1 cellular context compared by ENCODE assay signal in genomic region chr3:149299938-149300791, GRCh38.
TF ChIP-seq lines count a peak whose summit lies in the region.

No MANE protein-coding gene starts in this region.

TF ChIP-seq in HepG2, 621 proteins besides CTCF, POLR2A, EP300 and RAD21 (continued from another document and continues in another):
- TF ChIP-seq ZNF207 (IDR thresholded peaks at IDR 0.05; ENCODE audit: borderline replicate concordance) (no peak), MYPOP (CRISPR knock-in tag; IDR thresholded peaks at IDR 0.05) (no peak), ZNF468 (CRISPR knock-in tag; IDR thresholded peaks at IDR 0.05) (no peak), HNF1A (IDR thresholded peaks at IDR 0.05; ENCODE audit: low read depth) (no peak), HNF1A (CRISPR knock-in tag; IDR thresholded peaks at IDR 0.05; ENCODE audit: borderline replicate concordance) (peak; percentile 34; the same call in 1 of the 2 replicates), CREM (IDR thresholded peaks at IDR 0.05) (0 out of 2 replicates have a peak, but pooled peaks have one; percentile 18), CREM (CRISPR knock-in tag; IDR thresholded peaks at IDR 0.05) (no peak), ZNF747 (CRISPR knock-in tag; IDR thresholded peaks at IDR 0.05; ENCODE audit: borderline replicate concordance) (no peak), SPEN (CRISPR knock-in tag; IDR thresholded peaks at IDR 0.05; ENCODE audit: low read depth) (no peak), JUND (CRISPR knock-in tag; IDR thresholded peaks at IDR 0.05) (peak; percentile 89), SNAPC5 (CRISPR knock-in tag; IDR thresholded peaks at IDR 0.05; ENCODE audit: borderline replicate concordance) (no peak), MXI1 (IDR thresholded peaks at IDR 0.05; ENCODE audit: borderline replicate concordance, low read depth, low read length) (peak; percentile 32; the same call in 1 of the 3 replicates), ISX (CRISPR knock-in tag; conservative IDR thresholded peaks at IDR 0.05) (no peak), ZNF10 (CRISPR knock-in tag; IDR thresholded peaks at IDR 0.05; ENCODE audit: borderline replicate concordance, low read depth) (no peak), ZNF501 (CRISPR knock-in tag; IDR thresholded peaks at IDR 0.05) (0 out of 2 replicates have a peak, but pooled peaks have one; percentile 28), HMG20A (CRISPR knock-in tag; IDR thresholded peaks at IDR 0.05; ENCODE audit: borderline replicate concordance) (peak; percentile 79), ZBTB46 (CRISPR knock-in tag; IDR thresholded peaks at IDR 0.05; ENCODE audit: borderline replicate concordance) (no peak), ZNF343 (CRISPR knock-in tag; IDR thresholded peaks at IDR 0.05) (no peak), STAG1 (CRISPR knock-in tag; IDR thresholded peaks at IDR 0.05) (no peak; the same call in 1 of the 2 replicates), NCOA2 (CRISPR knock-in tag; IDR thresholded peaks at IDR 0.05) (peak; percentile 38; the same call in 1 of the 2 replicates), AGO2 (optimal IDR thresholded peaks at IDR 0.05; ENCODE audit: low read depth, low read length) (no peak), ZBTB1 (CRISPR knock-in tag; IDR thresholded peaks at IDR 0.05; ENCODE audit: borderline replicate concordance) (no peak), TCF7L2 (IDR thresholded peaks at IDR 0.05; ENCODE audit: low read depth, low read length) (no peak), YEATS2 (CRISPR knock-in tag; IDR thresholded peaks at IDR 0.05; ENCODE audit: borderline replicate concordance) (peak; percentile 24; the same call in 1 of the 2 replicates), ZFP1 (CRISPR knock-in tag; IDR thresholded peaks at IDR 0.05) (no peak), ZBTB10 (CRISPR knock-in tag; IDR thresholded peaks at IDR 0.05; ENCODE audit: borderline replicate concordance) (no peak), ZEB1 (IDR thresholded peaks at IDR 0.05; ENCODE audit: insufficient replicate concordance, low read depth) (no peak), ZKSCAN5 (CRISPR knock-in tag; IDR thresholded peaks at IDR 0.05) (no peak), PHF8 (CRISPR knock-in tag; IDR thresholded peaks at IDR 0.05) (no peak), HBP1 (CRISPR knock-in tag; IDR thresholded peaks at IDR 0.05; ENCODE audit: low read depth) (no peak), TRIM24 (CRISPR knock-in tag; IDR thresholded peaks at IDR 0.05) (no peak), KDM4B (CRISPR knock-in tag; IDR thresholded peaks at IDR 0.05) (no peak), ZMAT3 (CRISPR knock-in tag; conservative IDR thresholded peaks at IDR 0.05) (no peak), AFF4 (CRISPR knock-in tag; IDR thresholded peaks at IDR 0.05) (no peak), CREB3 (CRISPR knock-in tag; IDR thresholded peaks at IDR 0.05) (no peak), GRHL1 (CRISPR knock-in tag; conservative IDR thresholded peaks at IDR 0.05) (no peak), ZNF562 (CRISPR knock-in tag; IDR thresholded peaks at IDR 0.05; ENCODE audit: borderline replicate concordance) (no peak), SETDB1 (CRISPR knock-in tag; IDR thresholded peaks at IDR 0.05; ENCODE audit: borderline replicate concordance) (no peak), ZFAT (CRISPR knock-in tag; conservative IDR thresholded peaks at IDR 0.05) (no peak), ZNF264 (CRISPR knock-in tag; IDR thresholded peaks at IDR 0.05) (peak; percentile 54; the same call in 1 of the 2 replicates), ZNF761 (CRISPR knock-in tag; conservative IDR thresholded peaks at IDR 0.05) (no peak), RFXANK (CRISPR knock-in tag; IDR thresholded peaks at IDR 0.05) (no peak), EEA1 (CRISPR knock-in tag; IDR thresholded peaks at IDR 0.05; ENCODE audit: borderline replicate concordance) (no peak), BATF2 (CRISPR knock-in tag; IDR thresholded peaks at IDR 0.05) (no peak)
